Comparison of ENCODE assay signal across 25 cellular contexts in the genomic region with DNA sequence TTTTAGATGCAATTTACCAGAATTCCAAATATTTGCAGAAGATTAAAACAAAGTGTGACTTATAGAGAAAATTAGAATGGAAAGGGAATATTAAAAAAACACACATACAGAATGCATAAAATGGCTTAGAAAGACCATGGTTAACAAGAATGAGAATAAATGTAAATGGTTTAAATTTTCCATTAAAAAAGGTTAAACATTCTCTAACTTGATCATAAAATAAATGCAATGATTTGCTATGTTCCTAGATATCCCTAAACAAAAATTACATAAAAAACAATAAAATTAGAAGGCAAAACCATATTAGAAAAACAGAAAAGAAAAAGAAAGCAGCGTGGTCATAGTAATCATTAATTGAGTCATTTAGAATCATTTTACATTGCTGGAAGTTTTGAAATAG.
A peak's percentile ranks its signal among the peaks of the same experiment; 100 is the strongest.
DNase-seq lines count a peak whose midpoint lies in the region; ATAC-seq and FAIRE-seq lines count a peak whose summit lies in the region.
"Had no signal": no experiment of that assay in that cellular context is flagged by ENCODE, and none has a peak within 500 bp of the region (broad histone marks: within the 10 kb centered on the region; RNA-seq: fewer than 3 reads in every experiment).

No MANE protein-coding gene starts in this region.

- WGBS in neuronal stem cell (ENCODE audit: extremely low coverage in 2 of 2, insufficient read length in 2 of 2, insufficient replicate concordance in 1 of 2), 2 donors: no CpG with 5 or more reads among the region's 1 CpG

- H2BK15ac ChIP-seq in neuronal stem cell (ENCODE audit: low read length): no peak overlapping the region

- H3K4me1 ChIP-seq in neuronal stem cell (ENCODE audit: control insufficient read depth in 2 of 2, insufficient read depth in 1 of 2, low read depth in 1 of 2, low read length in 2 of 2): no peaks in the 10 kb centered on the region
- H3K4me1 ChIP-seq: A549, Caco-2 had no signal

- no peak overlapping the region for H3K4me3 ChIP-seq in neuronal stem cell (ENCODE audit: low read length in 2 of 2)
- H3K4me3 ChIP-seq: A549; BLaER1 treated with 17β-estradiol and CSF1 and Interleukin-3, amounts not matched to agents 10 nM and 100 nM; GM12878 had no signal

- ATAC-seq in GM21786 (IDR thresholded peaks at IDR 0.05; ENCODE audit: unreplicated experiment): no peak
- ATAC-seq: A549; CD8-positive, alpha-beta T cell; GM12878 had no signal

- H2AK5ac ChIP-seq in neuronal stem cell (ENCODE audit: low read depth, low read length): no peak overlapping the region

- no peaks in the 10 kb centered on the region for H3K79me1 ChIP-seq in neuronal stem cell (ENCODE audit: low read depth, low read length)

- H3K4ac ChIP-seq in neuronal stem cell (ENCODE audit: low read length): no peak overlapping the region

- H3K27ac ChIP-seq in neuronal stem cell (replicated peaks; ENCODE audit: low read length): no peak overlapping the region
- H3K27ac ChIP-seq: A549; BLaER1 treated with 17β-estradiol and CSF1 and Interleukin-3, amounts not matched to agents 10 nM and 100 nM; C4-2B had no signal

- DNase-seq in RCC 7860 (ENCODE audit: low spot score): no peak
- DNase-seq in NCI-H526 treated with DMSO at 0.1 percent for 48 hours (lab: John Stamatoyannopoulos, UW): no peak
- DNase-seq in DMS153 treated with DMSO at 0.1 percent for 48 hours (lab: John Stamatoyannopoulos, UW; ENCODE audit: unreplicated experiment): no peak
- DNase-seq in neuronal stem cell (ENCODE audit: low spot score): no peak
- DNase-seq: 8988T; AML-193; Caco-2; Calu3; CD4-positive, alpha-beta T cell; CD8-positive, alpha-beta T cell; DMS53; DMS79; DND-41; EL; GDM1 had no signal

- no peaks in the 10 kb centered on the region for H3K27me3 ChIP-seq in neuronal stem cell (ENCODE audit: control insufficient read depth in 3 of 3, insufficient read depth in 3 of 3, low read depth in 1 of 3, low read length in 3 of 3)
- H3K27me3 ChIP-seq: BLaER1 treated with 17β-estradiol and CSF1 and Interleukin-3, amounts not matched to agents 10 nM and 100 nM had no signal

- no peak overlapping the region for H2BK120ac ChIP-seq in neuronal stem cell (ENCODE audit: low read depth, low read length)

- FAIRE-seq in RCC 7860 (lab: Jason Lieb, UNC): peak; percentile 10
- FAIRE-seq in colon (lab: Jason Lieb, UNC): peak; percentile 31
- FAIRE-seq in islet of Langerhans (lab: Jason Lieb, UNC): peak; percentile 55
- FAIRE-seq: A549, D721Med, GM12878, GM12892, GM18507 had no signal

- H3K23ac ChIP-seq in neuronal stem cell (ENCODE audit: low read depth, low read length, poor library complexity): no peak overlapping the region

- H4K8ac ChIP-seq in neuronal stem cell (ENCODE audit: low read depth, low read length): no peak overlapping the region

- H3K14ac ChIP-seq in neuronal stem cell (ENCODE audit: low read length): no peak overlapping the region

- no peak overlapping the region for H3K9ac ChIP-seq in neuronal stem cell (ENCODE audit: low read depth, low read length, poor library complexity)
- H3K9ac ChIP-seq: BLaER1 treated with 17β-estradiol and CSF1 and Interleukin-3, amounts not matched to agents 10 nM and 100 nM had no signal

- H2BK12ac ChIP-seq in neuronal stem cell (ENCODE audit: low read length): no peak overlapping the region

- H3K18ac ChIP-seq in neuronal stem cell (ENCODE audit: low read length): no peak overlapping the region

- H3K9me3 ChIP-seq in neuronal stem cell (replicated peaks in 1 of 2; ENCODE audit: control insufficient read depth in 2 of 2, insufficient read depth in 1 of 2, low read depth in 1 of 2, low read length in 2 of 2): peaks cover 0 to 4% of the 10 kb centered on the region in 2 donors
- H3K9me3 ChIP-seq: A549, Caco-2 had no signal

- no peak overlapping the region for H2BK5ac ChIP-seq in neuronal stem cell (ENCODE audit: low read length)

- no peak overlapping the region for H2AFZ ChIP-seq in neuronal stem cell (ENCODE audit: low read length)

- H3K4me2 ChIP-seq in neuronal stem cell (ENCODE audit: insufficient read depth, low read length, poor library complexity, severe bottlenecking): no peak overlapping the region
- H3K4me2 ChIP-seq: A549; BLaER1 treated with 17β-estradiol and CSF1 and Interleukin-3, amounts not matched to agents 10 nM and 100 nM had no signal

- peaks cover 0 to 2% of the 10 kb centered on the region in 2 donors for H3K36me3 ChIP-seq in neuronal stem cell (replicated peaks in 1 of 2; ENCODE audit: control insufficient read depth in 2 of 2, insufficient read depth in 2 of 2, low read length in 2 of 2)
- H3K36me3 ChIP-seq: BLaER1 treated with 17β-estradiol and CSF1 and Interleukin-3, amounts not matched to agents 10 nM and 100 nM had no signal

- no peak overlapping the region for H4K91ac ChIP-seq in neuronal stem cell (ENCODE audit: low read depth, low read length, poor library complexity)
